In genomic region chr14:91059576-91060471, GRCh38 we compare ENCODE assay signal across 8 cellular contexts. TPM values are rescaled to one million over a fixed set of nuclear protein-coding genes. Genes with fewer than 3 reads are reported as not detected.
DNase-seq lines count a peak whose midpoint lies in the region; ATAC-seq and TF ChIP-seq lines count a peak whose summit lies in the region.

No MANE protein-coding gene starts in this region.

- H3K27me3 ChIP-seq in A673 (replicated peaks; ENCODE audit: insufficient read depth, low read depth, low read length, poor library complexity), result no peaks in the 10 kb centered on the region

- intact Hi-C loops in A673 (cut with micrococcal nuclease; ENCODE audit: unreplicated experiment), result loop anchor here (5.0 to 10.0 kb wide), 2 partner anchors 112 to 155 kb away; no protein-coding TSS in a partner anchor

- no TSS peak for BruUV-seq in A673 (replicated peaks; lab: Mats Ljungman, UMichigan)

- H3K27ac ChIP-seq in A673 (ENCODE audit: low read depth, low read length, poor library complexity, severe bottlenecking) (peak overlapping the region; percentile 78), mesodermal cell (ENCODE audit: low read depth, low read length, severe bottlenecking) (peak overlapping the region; percentile 98)

- H3K36me3 ChIP-seq in A673 (ENCODE audit: insufficient read depth, low read length, poor library complexity, severe bottlenecking) (no peaks in the 10 kb centered on the region), mesodermal cell (ENCODE audit: control insufficient read depth, insufficient read depth, low read length) (no peaks in the 10 kb centered on the region)

- TF ChIP-seq CTCF in A673 (conservative IDR thresholded peaks at IDR 0.05; ENCODE audit: low read depth, low read length), result no peak; the same call in 1 of the 2 replicates

- H3K9me3 ChIP-seq in A673 (ENCODE audit: low read depth, low read length, poor library complexity, severe bottlenecking), result no peaks in the 10 kb centered on the region
- H3K9me3 ChIP-seq in mesodermal cell (ENCODE audit: control insufficient read depth, low read length), result no peaks in the 10 kb centered on the region

- DNase-seq in A673 (ENCODE audit: low spot score) (peak; percentile 25), NCI-H510A treated with DMSO at 0.1 percent for 48 hours (lab: John Stamatoyannopoulos, UW) (peak; percentile 73)
- DNase-seq in activated CD8-positive, alpha-beta memory T cell treated with anti-CD3 and anti-CD28 coated beads for 24 hours, result peak; percentile 83
- peak; percentile 33 for DNase-seq in effector CD8-positive, alpha-beta T cell (lab: John Stamatoyannopoulos, UW)
- peak; percentile 13 for DNase-seq in stimulated activated CD8-positive, alpha-beta memory T cell treated with anti-CD3 and anti-CD28 coated beads, Interleukin-4, amount 100 ng/mL, for 1 hour (ENCODE audit: low read depth in 2 of 2, low spot score in 1 of 2)

- ATAC-seq in GM18517 (IDR thresholded peaks at IDR 0.05; ENCODE audit: unreplicated experiment), result peak; percentile 28
- peak; percentile 20 for ATAC-seq in HG03097 (IDR thresholded peaks at IDR 0.05; ENCODE audit: low FRiP score, unreplicated experiment)

- CTCF ChIA-PET in A673 (lab: Charles Lee), result interaction anchor here (1.8 kb wide), 1 partner anchor 56 kb away, joined by 4 read pairs; no protein-coding TSS in a partner anchor

- H3K4me1 ChIP-seq in A673 (ENCODE audit: insufficient read depth, low read length, poor library complexity, severe bottlenecking) (peaks cover 18% of the 10 kb centered on the region), mesodermal cell (ENCODE audit: control insufficient read depth, insufficient read depth, low read length, poor library complexity, severe bottlenecking) (no peaks in the 10 kb centered on the region)

- 0 to 1% methylated on average over 42 to 54 of the region's 88 CpGs for WGBS in mesodermal cell (ENCODE audit: insufficient coverage in 2 of 2), 2 experiments

- peak overlapping the region; percentile 79 for H3K4me3 ChIP-seq in A673 (ENCODE audit: low read depth, low read length, poor library complexity, severe bottlenecking)
- peak overlapping the region; percentile 67 for H3K4me3 ChIP-seq in mesodermal cell (ENCODE audit: extremely low read depth, insufficient read depth, low read length, poor library complexity, severe bottlenecking)

- POLR2A ChIA-PET in A673 (lab: Charles Lee; ENCODE audit: low non-redundant PET), result interaction anchor here (0.7 kb wide), 1 partner anchor 72 kb away, joined by 4 read pairs; no protein-coding TSS in a partner anchor

RNA-seq across cellular contexts. Expression of gene RPS6KA5, which starts 0.6 kb away (rescaled TPM):
- total RNA-seq in A673 (2021), result 7.6 and 7.9 TPM in 2 replicates
- 3.7 TPM for polyA plus RNA-seq in mesodermal cell (2013, experiment 1 of 2)
- polyA plus RNA-seq in mesodermal cell (2013, experiment 2 of 2), result 2.3 TPM

RNA-seq across cellular contexts. Expression of gene DGLUCY, which starts 54.0 kb away (rescaled TPM):
- 26.7 and 36.2 TPM in 2 replicates for total RNA-seq in A673 (2021)
- polyA plus RNA-seq in mesodermal cell (2013, experiment 1 of 2), result 11.4 TPM
- 11.0 TPM for polyA plus RNA-seq in mesodermal cell (2013, experiment 2 of 2)

Comparison
In these comparisons a context has a peak if more than half of its experiments do, and no peak if none do; other contexts are left out.
1. Peak in every context shown above with its lines: DNase-seq, ATAC-seq, H3K4me3 ChIP-seq and H3K27ac ChIP-seq.
2. DNase-seq: peak in every context shown above with its lines; median percentile 83 in activated CD8-positive, alpha-beta memory T cell treated with anti-CD3 and anti-CD28 coated beads for 24 hours; 73 in NCI-H510A treated with DMSO at 0.1 percent for 48 hours; 33 in effector CD8-positive, alpha-beta T cell; 25 in A673; 13 in stimulated activated CD8-positive, alpha-beta memory T cell treated with anti-CD3 and anti-CD28 coated beads, Interleukin-4, amount 100 ng/mL, for 1 hour.